Comparison of ENCODE assay signal across 1 cellular context in genomic region chr19:49486710-49487276, GRCh38.
TF ChIP-seq lines count a peak whose summit lies in the region.

No MANE protein-coding gene starts in this region.

TF ChIP-seq in K562, 482 proteins besides CTCF, POLR2A, EP300 and RAD21 (continued from another document and continues in another):
- TF ChIP-seq PBX2 (CRISPR knock-in tag; IDR thresholded peaks at IDR 0.05; ENCODE audit: low read depth) (no peak), PBX2 (tag; conservative IDR thresholded peaks at IDR 0.05; ENCODE audit: low read depth) (no peak), KLF1 (tag; IDR thresholded peaks at IDR 0.05) (no peak), ZC3H11A (IDR thresholded peaks at IDR 0.05; ENCODE audit: low read depth, low read length) (no peak), PCBP2 (IDR thresholded peaks at IDR 0.05; ENCODE audit: low read depth, low read length, poor library complexity, severe bottlenecking) (no peak), ZBTB12 (CRISPR knock-in tag; IDR thresholded peaks at IDR 0.05) (no peak), ZNF280A (IDR thresholded peaks at IDR 0.05; ENCODE audit: low read depth, partially characterized antibody) (no peak), MLLT1 (IDR thresholded peaks at IDR 0.05) (0 out of 4 replicates have a peak, but pooled peaks of 1 of the 2 experiments have one; percentile 54), POLR2AphosphoS2 (IDR thresholded peaks at IDR 0.05; ENCODE audit: low read length) (no peak), ARID2 (IDR thresholded peaks at IDR 0.05) (no peak), RFX5 (IDR thresholded peaks at IDR 0.05; ENCODE audit: low read depth, low read length) (no peak), ELF1 (tag; IDR thresholded peaks at IDR 0.05) (no peak), ETS1 (conservative IDR thresholded peaks at IDR 0.05; ENCODE audit: control insufficient read depth, low read depth, low read length) (no peak; the same call in 1 of the 2 replicates), ETV5 (CRISPR knock-in tag; IDR thresholded peaks at IDR 0.05; ENCODE audit: low read depth) (peak; percentile 9; the same call in 1 of the 2 replicates), RBM25 (IDR thresholded peaks at IDR 0.05; ENCODE audit: low read depth, low read length, severe bottlenecking) (peak; percentile 53), SRSF7 (optimal IDR thresholded peaks at IDR 0.05; ENCODE audit: low read depth, low read length) (no peak), MAZ (CRISPR knock-in tag; conservative IDR thresholded peaks at IDR 0.05 in 1 of 2, IDR thresholded peaks at IDR 0.05 in 1 of 2) (peak in 1 of 2 experiments; percentile 16; a peak in 1 of 4 replicates), ZNF609 (CRISPR knock-in tag; IDR thresholded peaks at IDR 0.05; ENCODE audit: borderline replicate concordance) (no peak), MNT (conservative IDR thresholded peaks at IDR 0.05) (no peak), PTBP1 (IDR thresholded peaks at IDR 0.05; ENCODE audit: low read depth, low read length) (no peak), PRMT5 (CRISPR knock-in tag; IDR thresholded peaks at IDR 0.05) (no peak), CBX3 (IDR thresholded peaks at IDR 0.05; ENCODE audit: borderline replicate concordance in 1 of 2, low read length in 2 of 2) (0 out of 3 replicates have a peak, but pooled peaks of 1 of the 2 experiments have one; percentile 10), NR2F6 (CRISPR knock-in tag; IDR thresholded peaks at IDR 0.05) (no peak), HDGF (IDR thresholded peaks at IDR 0.05) (no peak), ZNF282 (CRISPR knock-in tag; IDR thresholded peaks at IDR 0.05) (no peak), ZNF3 (CRISPR knock-in tag; IDR thresholded peaks at IDR 0.05) (no peak), ADNP (tag; IDR thresholded peaks at IDR 0.05) (no peak), MEIS2 (IDR thresholded peaks at IDR 0.05; ENCODE audit: partially characterized antibody) (no peak), KDM2B (CRISPR knock-in tag; IDR thresholded peaks at IDR 0.05) (no peak), THRAP3 (IDR thresholded peaks at IDR 0.05; ENCODE audit: borderline replicate concordance) (0 out of 2 replicates have a peak, but pooled peaks have one; percentile 56), SOX6 (IDR thresholded peaks at IDR 0.05) (no peak), PHF21A (IDR thresholded peaks at IDR 0.05; ENCODE audit: borderline replicate concordance, low read depth) (no peak), SPI1 (IDR thresholded peaks at IDR 0.05; ENCODE audit: borderline replicate concordance, low read depth, low read length) (no peak), BRF2 (IDR thresholded peaks at IDR 0.05; ENCODE audit: borderline replicate concordance, insufficient read depth, insufficient read length) (no peak), POLR2H (tag; IDR thresholded peaks at IDR 0.05; ENCODE audit: low read depth) (no peak), GTF3C2 (IDR thresholded peaks at IDR 0.05; ENCODE audit: borderline replicate concordance, extremely low read depth, insufficient read length) (no peak), SNIP1 (IDR thresholded peaks at IDR 0.05; ENCODE audit: low read depth) (no peak), ZBED1 (IDR thresholded peaks at IDR 0.05) (no peak), ZNF655 (CRISPR knock-in tag; IDR thresholded peaks at IDR 0.05) (no peak)
